Comparison of ENCODE assay signal across 1 cellular context in genomic region chr1:3732747-3733602, GRCh38.
TF ChIP-seq lines count a peak whose summit lies in the region.

No MANE protein-coding gene starts in this region.

TF ChIP-seq in HepG2, 621 proteins besides CTCF, POLR2A, EP300 and RAD21 (continued from another document and continues in another):
- TF ChIP-seq AKNA (CRISPR knock-in tag; IDR thresholded peaks at IDR 0.05; ENCODE audit: borderline replicate concordance) (no peak), ZNF629 (CRISPR knock-in tag; conservative IDR thresholded peaks at IDR 0.05) (no peak), KDM5A (IDR thresholded peaks at IDR 0.05; ENCODE audit: borderline replicate concordance, low read length) (no peak), ESRRA (CRISPR knock-in tag; IDR thresholded peaks at IDR 0.05; ENCODE audit: low read depth) (no peak), ZNF609 (CRISPR knock-in tag; IDR thresholded peaks at IDR 0.05; ENCODE audit: borderline replicate concordance) (peak; percentile 26; the same call in 1 of the 2 replicates), ARID5B (CRISPR knock-in tag; IDR thresholded peaks at IDR 0.05) (no peak), ARNT (IDR thresholded peaks at IDR 0.05) (no peak), CBFB (CRISPR knock-in tag; IDR thresholded peaks at IDR 0.05) (no peak), RFX1 (IDR thresholded peaks at IDR 0.05) (no peak), ZBTB37 (CRISPR knock-in tag; IDR thresholded peaks at IDR 0.05) (no peak), ZBTB7A (CRISPR knock-in tag; IDR thresholded peaks at IDR 0.05) (no peak), MED13 (CRISPR knock-in tag; IDR thresholded peaks at IDR 0.05) (no peak), TFDP1 (CRISPR knock-in tag; IDR thresholded peaks at IDR 0.05; ENCODE audit: borderline replicate concordance) (no peak), ZNF564 (CRISPR knock-in tag; IDR thresholded peaks at IDR 0.05) (no peak), GMEB1 (CRISPR knock-in tag; IDR thresholded peaks at IDR 0.05; ENCODE audit: borderline replicate concordance) (peak; percentile 27; the same call in 1 of the 2 replicates), ZNF879 (CRISPR knock-in tag; IDR thresholded peaks at IDR 0.05) (no peak), GATAD1 (CRISPR knock-in tag; IDR thresholded peaks at IDR 0.05) (no peak), ZNF850 (CRISPR knock-in tag; conservative IDR thresholded peaks at IDR 0.05) (no peak), HMGXB3 (CRISPR knock-in tag; IDR thresholded peaks at IDR 0.05; ENCODE audit: borderline replicate concordance) (no peak), NR2F1 (CRISPR knock-in tag; IDR thresholded peaks at IDR 0.05) (no peak), NONO (IDR thresholded peaks at IDR 0.05) (no peak), NONO (CRISPR knock-in tag; conservative IDR thresholded peaks at IDR 0.05) (peak; percentile 15; the same call in 1 of the 2 replicates), MYPOP (CRISPR knock-in tag; IDR thresholded peaks at IDR 0.05) (no peak), ZNF556 (CRISPR knock-in tag; IDR thresholded peaks at IDR 0.05; ENCODE audit: borderline replicate concordance) (0 out of 2 replicates have a peak, but pooled peaks have one; percentile 19), FOXP1 (IDR thresholded peaks at IDR 0.05) (no peak), FOXP1 (CRISPR knock-in tag; IDR thresholded peaks at IDR 0.05) (no peak), HHEX (CRISPR knock-in tag; IDR thresholded peaks at IDR 0.05) (no peak)
